Comparison of ENCODE assay signal across 11 cellular contexts in genomic region chr12:123471374-123472068, GRCh38. TPM values are rescaled to one million over a fixed set of nuclear protein-coding genes. Genes with fewer than 3 reads are reported as not detected.
A peak's percentile ranks its signal among the peaks of the same experiment; 100 is the strongest.
DNase-seq lines count a peak whose midpoint lies in the region; ATAC-seq and TF ChIP-seq lines count a peak whose summit lies in the region.
"Had no signal": no experiment of that assay in that cellular context is flagged by ENCODE, and none has a peak within 500 bp of the region (broad histone marks: within the 10 kb centered on the region; RNA-seq: fewer than 3 reads in every experiment).

No MANE protein-coding gene starts in this region.

- H3K27ac ChIP-seq in WERI-Rb-1: no peak overlapping the region

- ATAC-seq in GM19452 (IDR thresholded peaks at IDR 0.05; ENCODE audit: unreplicated experiment) (no peak), GM21360 (IDR thresholded peaks at IDR 0.05; ENCODE audit: unreplicated experiment) (no peak)

- H3K4me3 ChIP-seq in fibroblast of the aortic adventitia (ENCODE audit: low read depth, low read length) (no peak overlapping the region), WERI-Rb-1 (ENCODE audit: low read depth, low read length) (no peak overlapping the region)

- H3K27me3 ChIP-seq in WERI-Rb-1 (ENCODE audit: insufficient read depth, low read depth, severe bottlenecking): no peaks in the 10 kb centered on the region

- TF ChIP-seq CTCF in fibroblast of the aortic adventitia (IDR thresholded peaks at IDR 0.05; ENCODE audit: insufficient read depth, low read length) (no peak), WERI-Rb-1 (IDR thresholded peaks at IDR 0.05; ENCODE audit: low read depth, low read length) (no peak)

- H3K9me3 ChIP-seq in WERI-Rb-1 (ENCODE audit: severe bottlenecking): no peaks in the 10 kb centered on the region

- DNase-seq in Ammon's horn (ENCODE audit: low spot score): peak; percentile 60
- DNase-seq in NCI-H1694 (lab: John Stamatoyannopoulos, UW): peak; percentile 74
- DNase-seq in fibroblast of the aortic adventitia (ENCODE audit: low read depth): peak; percentile 69
- DNase-seq in occipital lobe (lab: John Stamatoyannopoulos, UW): peak; percentile 65
- DNase-seq in NCI-H82 treated with DMSO at 0.1 percent for 48 hours (lab: John Stamatoyannopoulos, UW; ENCODE audit: unreplicated experiment): no peak
- DNase-seq in WERI-Rb-1: no peak
- DNase-seq: activated CD8-positive, alpha-beta memory T cell treated with anti-CD3 and anti-CD28 coated beads, Interleukin-2, amount 50 U/mL, for 4 hours; midbrain; NCI-H1105 treated with DMSO at 0.1 percent for 48 hours had no signal

- H3K36me3 ChIP-seq in WERI-Rb-1: peaks cover 16% of the 10 kb centered on the region

RNA-seq across cellular contexts. Expression of gene SNRNP35, which starts 13.6 kb away (rescaled TPM):
- total RNA-seq in fibroblast of the aortic adventitia (ENCODE audit: low replicate concordance) (15.7 and 37.7 TPM in 2 replicates), occipital lobe (25.4 TPM)

RNA-seq across cellular contexts. Expression of gene RILPL2, which starts 35.0 kb away (rescaled TPM):
- total RNA-seq in fibroblast of the aortic adventitia (ENCODE audit: low replicate concordance) (3.6 and 7.4 TPM in 2 replicates), occipital lobe (0.78 TPM)

Comparison
In these comparisons a context has a peak if more than half of its experiments do, and no peak if none do; other contexts are left out.
1. DNase-seq: peak in Ammon's horn (single experiment), NCI-H1694 (single experiment), fibroblast of the aortic adventitia (single experiment) and occipital lobe (single experiment); none in NCI-H82 treated with DMSO at 0.1 percent for 48 hours (single experiment) and WERI-Rb-1 (single experiment).